ENCODE assay signal across 22 cellular contexts in the genomic region with DNA sequence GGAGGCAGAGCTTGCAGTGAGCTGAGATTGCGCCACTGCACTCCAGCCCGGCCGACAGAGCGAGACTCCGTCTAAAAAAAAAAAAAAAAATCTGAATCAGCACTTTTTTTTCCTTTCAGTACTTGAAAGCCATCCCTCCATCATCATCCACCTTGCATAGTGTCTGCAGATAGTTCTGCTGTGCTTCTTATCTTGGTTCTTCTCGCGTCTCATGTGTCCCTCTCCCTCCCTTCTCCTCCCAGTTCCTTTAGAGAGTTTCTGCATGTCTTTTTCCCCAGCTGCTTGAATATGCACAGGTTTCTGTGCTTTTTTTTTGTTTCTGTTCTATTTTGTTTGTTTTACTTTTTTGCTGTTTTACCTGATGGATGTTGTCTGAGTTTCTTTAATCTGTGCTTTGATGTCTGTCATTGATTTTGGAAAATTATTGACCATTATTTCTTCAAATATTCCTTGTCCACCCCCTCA. TPM values are rescaled to one million over a fixed set of nuclear protein-coding genes. Genes with fewer than 3 reads are reported as not detected.
DNase-seq lines count a peak whose midpoint lies in the region; ATAC-seq, FAIRE-seq and TF ChIP-seq lines count a peak whose summit lies in the region.
"Had no signal": no experiment of that assay in that cellular context is flagged by ENCODE, and none has a peak within 500 bp of the region (broad histone marks: within the 10 kb centered on the region; RNA-seq: fewer than 3 reads in every experiment).

No MANE protein-coding gene starts in this region.

- H3K14ac ChIP-seq in H1 (ENCODE audit: insufficient read length) = no peak overlapping the region

- ATAC-seq in GM18867 (IDR thresholded peaks at IDR 0.05; ENCODE audit: unreplicated experiment) = no peak
- ATAC-seq: CD8-positive, alpha-beta T cell had no signal

- TF ChIP-seq CTCF in H1 (IDR thresholded peaks at IDR 0.05; ENCODE audit: control extremely low read depth in 1 of 3, insufficient read depth in 1 of 3, low read depth in 1 of 3, low read length in 3 of 3) (no peak), endothelial cell (IDR thresholded peaks at IDR 0.05; ENCODE audit: unreplicated experiment) (no peak)

- in situ Hi-C loops in Caki2 (cut with HindIII; ENCODE audit: low pct_unique_long_range_greater_than_20kb, low sequenced_read_pairs) (no loop called here), HAP-1 (cut with MboI; ENCODE audit: low sequenced_read_pairs) (no loop called here)

- no peak overlapping the region for H2AFZ ChIP-seq in H1 (ENCODE audit: low read length)

- H3K4me1 ChIP-seq in H1 (replicated peaks in 1 of 4; ENCODE audit: control insufficient read depth in 3 of 4, insufficient read depth in 4 of 4, low read length in 3 of 4) (peaks cover 0 to 11% (median 6%) of the 10 kb centered on the region in 4 experiments; a peak in 5 of 7 replicates), HAP-1 (no peaks in the 10 kb centered on the region; the same call in 1 of the 2 replicates)

- H4K5ac ChIP-seq in H1 (ENCODE audit: insufficient read length, low read depth, low read length) = no peak overlapping the region

- no peak overlapping the region for H3K27ac Mint-ChIP-seq in endothelial cell (ENCODE audit: unreplicated experiment)
- H3K27ac Mint-ChIP-seq: CD8-positive, alpha-beta T cell had no signal

- no peak overlapping the region for H2AK5ac ChIP-seq in H1 (ENCODE audit: low read depth, low read length)

- no peak overlapping the region for H3K27ac ChIP-seq in H1 (ENCODE audit: low read depth, low read length)
- H3K27ac ChIP-seq: 22Rv1 had no signal

- no peak overlapping the region for H3K4ac ChIP-seq in H1 (replicated peaks; ENCODE audit: insufficient read length, low read depth, low read length)

- peak; percentile 10 for DNase-seq in DMS53 (lab: John Stamatoyannopoulos, UW)
- no peak for DNase-seq in DMS53 treated with DMSO at 0.1 percent for 48 hours (lab: John Stamatoyannopoulos, UW; ENCODE audit: unreplicated experiment)
- peak; percentile 58 for DNase-seq in Caki2 (ENCODE audit: low read depth)
- peak; percentile 38 for DNase-seq in M059J (ENCODE audit: low read depth)
- no peak for DNase-seq in H1 (ENCODE audit: low read depth in 1 of 2, low spot score in 2 of 2)
- no peak for DNase-seq in HAP-1 (ENCODE audit: low spot score in 2 of 2)
- DNase-seq in endothelial cell (ENCODE audit: low spot score) = no peak
- DNase-seq: AML-193; C1 segment of cervical spinal cord; CD8-positive, alpha-beta T cell; DMS79; HCEC 1CT; MM.1S; NCI-H1048; NCI-H1436; NCI-H1930; NCI-H345; NCI-H524 treated with DMSO at 0.1 percent for 48 hours; NCI-H82 had no signal

- H3K23me2 ChIP-seq in H1 (ENCODE audit: low read depth, low read length) = peaks cover 2% of the 10 kb centered on the region

- H3K4me2 ChIP-seq in H1 (ENCODE audit: insufficient read depth in 1 of 2, low read depth in 2 of 2, low read length in 2 of 2) = no peak overlapping the region

- no peak overlapping the region for H2BK20ac ChIP-seq in H1 (ENCODE audit: low read length)

- POLR2A ChIA-PET in H1 (lab: Charles Lee; ENCODE audit: partially characterized antibody) = interaction anchor here (0.9 kb wide), 1 partner anchor 9 kb away, joined by 3 read pairs; no protein-coding TSS in a partner anchor

- no peak for TF ChIP-seq POLR2A in H1 (IDR thresholded peaks at IDR 0.05; ENCODE audit: control extremely low read depth in 1 of 2, low read depth in 2 of 2, low read length in 2 of 2)

- H3K56ac ChIP-seq in H1 (replicated peaks; ENCODE audit: insufficient read length, low read depth, low read length) = no peak overlapping the region

- no peak overlapping the region for H3K23ac ChIP-seq in H1 (ENCODE audit: insufficient read length)

- H2BK15ac ChIP-seq in H1 (ENCODE audit: low read length) = no peak overlapping the region

- H2BK120ac ChIP-seq in H1 (replicated peaks; ENCODE audit: low read depth, low read length) = no peak overlapping the region

- no peak overlapping the region for H4K8ac ChIP-seq in H1 (ENCODE audit: extremely low read depth, insufficient read depth, low read length)

- CTCF ChIA-PET in H1 (lab: Charles Lee; ENCODE audit: partially characterized antibody) = interaction anchor here (0.6 to 2.2 kb wide), 9 partner anchors 27 to 1038 kb away, joined by 3 to 7 read pairs (median 3); no protein-coding TSS in a partner anchor

- peaks cover 5% of the 10 kb centered on the region for H3K4me1 Mint-ChIP-seq in endothelial cell (ENCODE audit: unreplicated experiment)

- no peak for TF ChIP-seq EP300 in H1 (IDR thresholded peaks at IDR 0.05; ENCODE audit: borderline replicate concordance in 1 of 2, low read depth in 2 of 2, low read length in 2 of 2)

- H3K9ac ChIP-seq in H1 (replicated peaks in 1 of 4; ENCODE audit: extremely low read depth in 1 of 4, low read depth in 3 of 4, low read length in 3 of 4) = no peak overlapping the region

- H3K36me3 Mint-ChIP-seq in endothelial cell (ENCODE audit: low read depth, unreplicated experiment) = peaks cover 3% of the 10 kb centered on the region

- no peaks in the 10 kb centered on the region for H3K9me3 Mint-ChIP-seq in endothelial cell (ENCODE audit: unreplicated experiment)

- peaks cover 0 to 2% of the 10 kb centered on the region in 2 experiments; a peak in 1 of 4 replicates for H3K79me2 ChIP-seq in H1 (ENCODE audit: control insufficient read depth in 1 of 2, insufficient read depth in 2 of 2, low read length in 2 of 2)

- no peak for FAIRE-seq in H1 (lab: Jason Lieb, UNC)
- FAIRE-seq: RCC 7860 had no signal

- no peak overlapping the region for H4K91ac ChIP-seq in H1 (replicated peaks; ENCODE audit: insufficient read length, low read length)

- no peaks in the 10 kb centered on the region for H3K36me3 ChIP-seq in H1 (ENCODE audit: control insufficient read depth in 2 of 4, insufficient read depth in 4 of 4, low read length in 3 of 4)
- no peaks in the 10 kb centered on the region for H3K36me3 ChIP-seq in HAP-1 (replicated peaks)

- H4K20me1 ChIP-seq in H1 (replicated peaks in 1 of 2; ENCODE audit: control insufficient read depth in 1 of 2, insufficient read depth in 2 of 2, low read length in 2 of 2) = peaks cover 2 to 3% of the 10 kb centered on the region in 2 experiments

- H3K9me3 ChIP-seq in H1 (ENCODE audit: insufficient read depth in 2 of 2, low read depth in 1 of 2, low read length in 1 of 2) (peaks cover 0 to 7% of the 10 kb centered on the region in 2 experiments; a peak in 2 of 4 replicates), HAP-1 (peaks cover 5% of the 10 kb centered on the region; the same call in 1 of the 2 replicates)

- H3K27me3 ChIP-seq in H1 (replicated peaks in 1 of 4; ENCODE audit: control insufficient read depth in 3 of 4, extremely low read depth in 1 of 4, insufficient read depth in 3 of 4, low read length in 3 of 4) (peaks cover 0 to 4% (median 0%) of the 10 kb centered on the region in 4 experiments; a peak in 4 of 7 replicates), HAP-1 (ENCODE audit: low read depth) (peaks cover 16% of the 10 kb centered on the region)

- H3K27me3 Mint-ChIP-seq in endothelial cell (ENCODE audit: unreplicated experiment) = peaks cover 8% of the 10 kb centered on the region

- no peak for TF ChIP-seq RAD21 in H1 (IDR thresholded peaks at IDR 0.05 in 1 of 2, conservative IDR thresholded peaks at IDR 0.05 in 1 of 2; ENCODE audit: low read depth in 2 of 2, low read length in 2 of 2)

- H3K79me1 ChIP-seq in H1 (ENCODE audit: low read depth, low read length) = no peaks in the 10 kb centered on the region; the same call in 1 of the 2 replicates

- H3K4me3 ChIP-seq in H1 (ENCODE audit: extremely low read depth in 1 of 4, insufficient read depth in 2 of 4, low read depth in 3 of 4, low read length in 4 of 4) (no peak overlapping the region), HAP-1 (no peak overlapping the region)

- no peak overlapping the region for H2BK12ac ChIP-seq in H1 (ENCODE audit: low read depth, low read length)

- no peak overlapping the region for H3K18ac ChIP-seq in H1 (ENCODE audit: extremely low read depth, low read length)

- no peak overlapping the region for H2BK5ac ChIP-seq in H1 (ENCODE audit: low read depth, low read length)

- H3K4me3 Mint-ChIP-seq in endothelial cell (ENCODE audit: unreplicated experiment) = no peak overlapping the region
- H3K4me3 Mint-ChIP-seq: CD8-positive, alpha-beta T cell had no signal

- 89% methylated on average over 7 of the region's 7 CpGs; no CpG with 5 or more reads in 1 of the 2 experiments for WGBS in H1 (ENCODE audit: extremely low coverage in 1 of 2, insufficient coverage in 1 of 2, insufficient read length in 1 of 2, insufficient replicate concordance in 2 of 2, low coverage in 1 of 2, low lambda C conversion rate in 2 of 2, missing lambda C conversion rate in 1 of 2), 2 experiments

TF ChIP-seq in H1, 55 proteins besides CTCF, POLR2A, EP300 and RAD21:
- TF ChIP-seq NANOG (IDR thresholded peaks at IDR 0.05; ENCODE audit: insufficient read depth, low read depth, low read length, poor library complexity, severe bottlenecking) = no peak
- no peak for TF ChIP-seq RBBP5 (IDR thresholded peaks at IDR 0.05; ENCODE audit: borderline replicate concordance, low read depth, low read length)
- peak; percentile 39; the same call in 1 of the 2 replicates for TF ChIP-seq BACH1 (IDR thresholded peaks at IDR 0.05; ENCODE audit: low read length)
- no peak for TF ChIP-seq GABPA (IDR thresholded peaks at IDR 0.05; ENCODE audit: borderline replicate concordance, insufficient read depth, low read length)
- no peak for TF ChIP-seq SRF (IDR thresholded peaks at IDR 0.05; ENCODE audit: low read depth, low read length)
- TF ChIP-seq HDAC2 (IDR thresholded peaks at IDR 0.05; ENCODE audit: borderline replicate concordance in 1 of 2, low read depth in 2 of 2, low read length in 2 of 2) = no peak
- no peak for TF ChIP-seq YY1 (IDR thresholded peaks at IDR 0.05; ENCODE audit: low read depth, low read length)
- TF ChIP-seq SIX5 (IDR thresholded peaks at IDR 0.05; ENCODE audit: low read depth, low read length) = no peak
- no peak for TF ChIP-seq CBX5 (IDR thresholded peaks at IDR 0.05; ENCODE audit: low read depth, low read length)
- peak; percentile 79 for TF ChIP-seq MAFK (IDR thresholded peaks at IDR 0.05; ENCODE audit: low read depth, low read length)

RNA-seq across cellular contexts. Expression of gene COL18A1, which starts 3.9 kb away (rescaled TPM):
- 809 and 838 TPM in 2 replicates for total RNA-seq in Caki2 (2014; rRNA removed; shearing (Covaris generic); ENCODE audit: low replicate concordance)
- total RNA-seq in M059J (2014; rRNA removed; shearing (Covaris generic)) = 202 and 347 TPM in 2 replicates
- 201 and 205 TPM in 2 replicates for total RNA-seq in H1 (2021; fragmentation: NEBNext Ultra II Directional; extraction: Animal tissue kit (Norgen Biotek cat#: 25700))
- polyA plus RNA-seq in H1 (2011; rRNA removed) = 145 and 239 TPM in 2 replicates
- 167 TPM for polyA plus RNA-seq in H1 (2011; cell fraction: cytosol; rRNA removed)
- 627 TPM for polyA plus RNA-seq in H1 (2011; cell fraction: nucleus; rRNA removed)
- 80.5 to 132 TPM (median 130 TPM) in 4 replicates for polyA plus RNA-seq in H1 (2012, experiment 1 of 2)
- polyA plus RNA-seq in H1 (2012, experiment 2 of 2) = 88.9 TPM
- 269 TPM for polyA plus RNA-seq in H1 (2013, experiment 1 of 2)
- polyA plus RNA-seq in H1 (2013, experiment 2 of 2) = 226 TPM
- 30.9 and 31.7 TPM in 2 replicates for polyA minus RNA-seq in H1 (2011; rRNA and poly(A)+ RNA removed)
- 90.3 TPM for polyA minus RNA-seq in H1 (2011; cell fraction: cytosol; rRNA and poly(A)+ RNA removed)
- 88.2 TPM for polyA minus RNA-seq in H1 (2011; cell fraction: nucleus; rRNA and poly(A)+ RNA removed)
- 61.1 TPM for total RNA-seq in endothelial cell (ENCODE audit: unreplicated experiment)

Comparison
In these comparisons a context has a peak if more than half of its experiments do, and no peak if none do; other contexts are left out.
1. DNase-seq: peak in DMS53 (single experiment), Caki2 (single experiment) and M059J (single experiment); none in DMS53 treated with DMSO at 0.1 percent for 48 hours (single experiment), H1 (0 of 2), HAP-1 (0 of 2) and endothelial cell (single experiment).